11 cellular contexts compared by ENCODE assay signal in genomic region chr16:14181371-14182050, GRCh38.
DNase-seq lines count a peak whose midpoint lies in the region; ATAC-seq, FAIRE-seq and TF ChIP-seq lines count a peak whose summit lies in the region.
"Had no signal": no experiment of that assay in that cellular context is flagged by ENCODE, and none has a peak within 500 bp of the region (broad histone marks: within the 10 kb centered on the region; RNA-seq: fewer than 3 reads in every experiment).

No MANE protein-coding gene starts in this region.

- no peak overlapping the region for H3K4me3 ChIP-seq in epithelial cell of proximal tubule (ENCODE audit: low read depth, low read length)
- H3K4me3 ChIP-seq: Peyer's patch, sigmoid colon had no signal

- no peak for TF ChIP-seq CTCF in epithelial cell of proximal tubule (conservative IDR thresholded peaks at IDR 0.05; ENCODE audit: low read depth, low read length)

- intact Hi-C loops in left colon (cut with DNase I, micrococcal nuclease) = no loop called here

- ATAC-seq in left colon (no peak), HG02938 (IDR thresholded peaks at IDR 0.05; ENCODE audit: unreplicated experiment) (no peak), HG03460 (IDR thresholded peaks at IDR 0.05; ENCODE audit: unreplicated experiment) (no peak)

- peak; percentile 87 for FAIRE-seq in RCC 7860 (lab: Jason Lieb, UNC)

- DNase-seq in GM04504 (ENCODE audit: low read depth) (peak; percentile 50), RCC 7860 (ENCODE audit: low spot score) (peak; percentile 52), epithelial cell of proximal tubule (ENCODE audit: low read depth) (peak; percentile 52), stromal cell of bone marrow (ENCODE audit: low read depth) (peak; percentile 65), left colon (no peak)
- DNase-seq: DMS79 treated with DMSO at 0.1 percent for 48 hours, NCI-H2107, Peyer's patch, sigmoid colon had no signal

Comparison
In these comparisons a context has a peak if more than half of its experiments do, and no peak if none do; other contexts are left out.
1. DNase-seq: peak in GM04504 (single experiment), RCC 7860 (single experiment), epithelial cell of proximal tubule (single experiment) and stromal cell of bone marrow (single experiment); none in left colon (0 of 2).